In genomic region chr18:24056506-24056905, GRCh38 we compare ENCODE assay signal across 27 cellular contexts. TPM values are rescaled to one million over a fixed set of nuclear protein-coding genes. Genes with fewer than 3 reads are reported as not detected.
A peak's percentile ranks its signal among the peaks of the same experiment; 100 is the strongest.
DNase-seq lines count a peak whose midpoint lies in the region; ATAC-seq, FAIRE-seq and TF ChIP-seq lines count a peak whose summit lies in the region.
"Had no signal": no experiment of that assay in that cellular context is flagged by ENCODE, and none has a peak within 500 bp of the region (broad histone marks: within the 10 kb centered on the region; RNA-seq: fewer than 3 reads in every experiment).

No MANE protein-coding gene starts in this region.

- H4K20me1 ChIP-seq in keratinocyte (ENCODE audit: control insufficient read depth, extremely low read depth, insufficient read depth, low read length) (no peaks in the 10 kb centered on the region), PC-3 (ENCODE audit: low read length) (peaks cover 3% of the 10 kb centered on the region; the same call in 1 of the 2 replicates)

- peak overlapping the region; percentile 87 for H3K4me2 ChIP-seq in keratinocyte (ENCODE audit: control insufficient read depth, extremely low read depth, insufficient read depth, low read depth, low read length)
- H3K4me2 ChIP-seq in PC-3 (ENCODE audit: low read length), result no peak overlapping the region

- no peaks in the 10 kb centered on the region for H3F3A ChIP-seq in PC-3 (ENCODE audit: low read length, unreplicated experiment)

- H3K9me2 ChIP-seq in PC-3 (replicated peaks; ENCODE audit: low read length), result no peaks in the 10 kb centered on the region

- peak overlapping the region; percentile 63 for H3K4me3 ChIP-seq in CD4-positive, CD25-positive, alpha-beta regulatory T cell (ENCODE audit: low read depth, low read length)
- H3K4me3 ChIP-seq in CD4-positive, alpha-beta memory T cell (ENCODE audit: low read length in 2 of 2), result no peak overlapping the region
- H3K4me3 ChIP-seq in keratinocyte (ENCODE audit: control insufficient read depth in 2 of 3, extremely low read depth in 1 of 3, insufficient read depth in 2 of 3, low read depth in 1 of 3, low read length in 3 of 3) (peak overlapping the region in 2 of 3 experiments; percentile 45 to 54), PC-3 (ENCODE audit: low read length) (no peak overlapping the region)
- H3K4me3 ChIP-seq: ascending aorta, BLaER1, cardiac muscle cell, colonic mucosa, HAP-1, left lung, SJCRH30, stomach, thyroid gland had no signal

- peak overlapping the region; percentile 51 to 90 (median 78) for H3K4me3 Mint-ChIP-seq in CD4-positive, CD25-positive, alpha-beta regulatory T cell
- H3K4me3 Mint-ChIP-seq in CD4-positive, alpha-beta memory T cell, result peak overlapping the region in 6 of 8 donors; percentile 2 to 85 (median 61)
- H3K4me3 Mint-ChIP-seq in activated naive CD8-positive, alpha-beta T cell, result peak overlapping the region; percentile 42
- H3K4me3 Mint-ChIP-seq: activated naive CD4-positive, alpha-beta T cell treated with anti-CD3 and anti-CD28 coated beads, Interleukin-2, amount 10 ng/mL, durations not matched to agents 7 days and 5 days; activated T-helper 1 cell treated with anti-CD3 and anti-CD28 coated beads, Interleukin-12 subunit alpha, Interleukin-12 subunit beta, Interleukin-2, Interleukin-4 antibody, amounts not matched to agents 30 ng/mL and 10 ng/mL and 1 ng/mL, durations not matched to agents 14 hours and 24 hours and 36 hours had no signal

- no peak for TF ChIP-seq CTCF in keratinocyte (optimal IDR thresholded peaks at IDR 0.05 in 1 of 3, IDR thresholded peaks at IDR 0.05 in 1 of 3, conservative IDR thresholded peaks at IDR 0.05 in 1 of 3; ENCODE audit: extremely low read depth in 1 of 3, insufficient read depth in 2 of 3, low read length in 3 of 3)
- TF ChIP-seq CTCF in PC-3 (conservative IDR thresholded peaks at IDR 0.05; ENCODE audit: low read depth, low read length), result no peak

- POLR2A ChIA-PET in CD4-positive, alpha-beta memory T cell (lab: Charles Lee; ENCODE audit: partially characterized antibody), result interaction anchor here (1.0 kb wide), 1 partner anchor 9 kb away, joined by 4 read pairs; no protein-coding TSS in a partner anchor
- POLR2A ChIA-PET in PC-3 (lab: Charles Lee; ENCODE audit: unreplicated experiment), result no interaction called here

- no peak for DNase-seq in CD4-positive, CD25-positive, alpha-beta regulatory T cell
- DNase-seq in CD4-positive, alpha-beta memory T cell, result no peak
- DNase-seq in keratinocyte (ENCODE audit: low read depth, low spot score) (no peak), NCI-H345 (lab: John Stamatoyannopoulos, UW) (no peak), PC-3 (no peak)
- DNase-seq: activated CD4-positive, alpha-beta T cell treated with anti-CD3 and anti-CD28 coated beads, Interleukin-2, amount 10 ng/mL, durations not matched to agents 24 days and 14 days; activated naive CD4-positive, alpha-beta T cell treated with anti-CD3 and anti-CD28 coated beads, Interleukin-2, amount 10 ng/mL, durations not matched to agents 7 days and 5 days; colonic mucosa; DMS79; effector memory CD4-positive, alpha-beta T cell; GF-D8; left lung; NCI-H1436; NCI-H748 treated with DMSO at 0.1 percent for 48 hours; right cardiac atrium; stimulated activated CD4-positive, alpha-beta T cell treated with anti-CD3 and anti-CD28 coated beads, Interleukin-2, amount 100 ng/mL, for 24 hours; stomach; SW 1271; thyroid gland had no signal

- H3K4me1 Mint-ChIP-seq in CD4-positive, CD25-positive, alpha-beta regulatory T cell, result peaks cover 63 to 91% (median 80%) of the 10 kb centered on the region in 4 donors
- peaks cover 69 to 95% (median 81%) of the 10 kb centered on the region in 4 donors for H3K4me1 Mint-ChIP-seq in CD4-positive, alpha-beta memory T cell
- peaks cover 71% of the 10 kb centered on the region for H3K4me1 Mint-ChIP-seq in activated naive CD8-positive, alpha-beta T cell (ENCODE audit: low read depth)

- dilution Hi-C loops in keratinocyte (cut with MboI; ENCODE audit: extremely low pct_ligation_motif_present, low sequenced_read_pairs), result no loop called here

- H3K79me2 ChIP-seq in keratinocyte (ENCODE audit: control insufficient read depth, insufficient read depth, low read length) (peaks cover 31% of the 10 kb centered on the region), PC-3 (ENCODE audit: low read length) (peaks cover 27% of the 10 kb centered on the region)

- H3K9me3 ChIP-seq in CD4-positive, CD25-positive, alpha-beta regulatory T cell (ENCODE audit: control insufficient read depth in 2 of 2, low read length in 2 of 2), result no peaks in the 10 kb centered on the region
- H3K9me3 ChIP-seq in CD4-positive, alpha-beta memory T cell (ENCODE audit: control insufficient read depth in 1 of 2, low read length in 2 of 2), result no peaks in the 10 kb centered on the region
- H3K9me3 ChIP-seq in keratinocyte (ENCODE audit: control insufficient read depth, low read depth, low read length), result no peaks in the 10 kb centered on the region
- no peaks in the 10 kb centered on the region for H3K9me3 ChIP-seq in PC-3 (ENCODE audit: low read length)
- H3K9me3 ChIP-seq: ascending aorta, colonic mucosa, HAP-1, left lung, SJCRH30, stomach, thyroid gland had no signal

- peak overlapping the region; percentile 60 for H3K27ac ChIP-seq in CD4-positive, CD25-positive, alpha-beta regulatory T cell (ENCODE audit: insufficient read depth, low read length, poor library complexity, severe bottlenecking)
- no peak overlapping the region for H3K27ac ChIP-seq in CD4-positive, alpha-beta memory T cell (ENCODE audit: low read depth, low read length)
- peak overlapping the region; percentile 60 for H3K27ac ChIP-seq in keratinocyte (ENCODE audit: control insufficient read depth, insufficient read depth, low read length)
- no peak overlapping the region for H3K27ac ChIP-seq in PC-3 (ENCODE audit: low read length)
- H3K27ac ChIP-seq: ascending aorta, BLaER1, colonic mucosa, left lung, SJCRH30, stomach, thyroid gland had no signal

- H3K27me3 ChIP-seq in CD4-positive, CD25-positive, alpha-beta regulatory T cell (ENCODE audit: control insufficient read depth, insufficient read depth, low read length), result no peaks in the 10 kb centered on the region
- no peaks in the 10 kb centered on the region for H3K27me3 ChIP-seq in CD4-positive, alpha-beta memory T cell (ENCODE audit: insufficient read depth, low read length)
- H3K27me3 ChIP-seq in keratinocyte (ENCODE audit: control insufficient read depth, extremely low read depth, insufficient read depth, low read length), result no peaks in the 10 kb centered on the region
- no peaks in the 10 kb centered on the region for H3K27me3 ChIP-seq in PC-3 (ENCODE audit: low read length)
- H3K27me3 ChIP-seq: ascending aorta, BLaER1, cardiac muscle cell, colonic mucosa, left lung, SJCRH30, stomach, thyroid gland had no signal

- no peak for ATAC-seq in CD4-positive, CD25-positive, alpha-beta regulatory T cell (ENCODE audit: low read depth in 2 of 2)
- no peak for ATAC-seq in GM19023 (IDR thresholded peaks at IDR 0.05; ENCODE audit: unreplicated experiment)
- ATAC-seq in PC-3, result no peak
- ATAC-seq: left lung, right cardiac atrium had no signal

- H3K4me1 ChIP-seq in CD4-positive, CD25-positive, alpha-beta regulatory T cell (ENCODE audit: control insufficient read depth, insufficient read depth, low read length, poor library complexity, severe bottlenecking), result peaks cover 62% of the 10 kb centered on the region
- H3K4me1 ChIP-seq in CD4-positive, alpha-beta memory T cell (ENCODE audit: insufficient read depth, low read length), result peaks cover 81% of the 10 kb centered on the region
- H3K4me1 ChIP-seq in keratinocyte (ENCODE audit: control insufficient read depth, extremely low read depth, insufficient read depth, low read length), result peaks cover 45% of the 10 kb centered on the region
- peaks cover 14% of the 10 kb centered on the region for H3K4me1 ChIP-seq in PC-3 (ENCODE audit: insufficient read depth, low read length)
- H3K4me1 ChIP-seq: colonic mucosa, thyroid gland had no signal

- BruUV-seq in PC-3 (replicated peaks; lab: Mats Ljungman, UMichigan), result no TSS peak

- intact Hi-C loops in CD4-positive, alpha-beta memory T cell (cut with micrococcal nuclease), result loop anchor here (2.0 kb wide), 1 partner anchor 38 kb away; no protein-coding TSS in a partner anchor
- intact Hi-C loops in PC-3 (cut with micrococcal nuclease), result no loop called here

- CTCF ChIA-PET in CD4-positive, alpha-beta memory T cell (lab: Charles Lee; ENCODE audit: partially characterized antibody), result interaction anchor here (1.7 kb wide), 1 partner anchor 64 kb away, joined by 6 read pairs; no protein-coding TSS in a partner anchor
- CTCF ChIA-PET in PC-3 (lab: Charles Lee), result no interaction called here

- peak overlapping the region; percentile 20 to 68 (median 29) for H3K27ac Mint-ChIP-seq in CD4-positive, CD25-positive, alpha-beta regulatory T cell
- H3K27ac Mint-ChIP-seq in CD4-positive, alpha-beta memory T cell, result peak overlapping the region in 6 of 7 donors; percentile 28 to 87 (median 68)
- H3K27ac Mint-ChIP-seq in activated naive CD8-positive, alpha-beta T cell, result peak overlapping the region; percentile 93

- H3K9me1 ChIP-seq in keratinocyte (ENCODE audit: control insufficient read depth, extremely low read depth, insufficient read depth, low read length), result no peaks in the 10 kb centered on the region

- H3K36me3 Mint-ChIP-seq in CD4-positive, CD25-positive, alpha-beta regulatory T cell, result peaks cover 8% of the 10 kb centered on the region
- peaks cover 22 to 38% of the 10 kb centered on the region in 2 donors for H3K36me3 Mint-ChIP-seq in CD4-positive, alpha-beta memory T cell
- H3K36me3 Mint-ChIP-seq in activated naive CD8-positive, alpha-beta T cell, result peaks cover 6% of the 10 kb centered on the region

- FAIRE-seq in keratinocyte (lab: Jason Lieb, UNC), result no peak

- H3K27me3 Mint-ChIP-seq in CD4-positive, CD25-positive, alpha-beta regulatory T cell, result no peaks in the 10 kb centered on the region
- no peaks in the 10 kb centered on the region for H3K27me3 Mint-ChIP-seq in CD4-positive, alpha-beta memory T cell
- H3K27me3 Mint-ChIP-seq in activated naive CD8-positive, alpha-beta T cell, result no peaks in the 10 kb centered on the region
- H3K27me3 Mint-ChIP-seq: activated CD4-positive, alpha-beta T cell treated with anti-CD3 and anti-CD28 coated beads, Interleukin-2, amount 10 ng/mL, durations not matched to agents 24 days and 14 days; activated naive CD4-positive, alpha-beta T cell treated with anti-CD3 and anti-CD28 coated beads, Interleukin-2, amount 10 ng/mL, durations not matched to agents 7 days and 5 days had no signal

- H2AFZ ChIP-seq in keratinocyte (ENCODE audit: control insufficient read depth, low read length) (no peak overlapping the region), PC-3 (ENCODE audit: low read length) (no peak overlapping the region)

- H3K9ac ChIP-seq in keratinocyte (ENCODE audit: control insufficient read depth, extremely low read depth, insufficient read depth, low read length) (peak overlapping the region; percentile 51), PC-3 (ENCODE audit: low read length) (no peak overlapping the region)
- H3K9ac ChIP-seq: BLaER1 had no signal

- H3K9me3 Mint-ChIP-seq in CD4-positive, CD25-positive, alpha-beta regulatory T cell, result no peaks in the 10 kb centered on the region
- no peaks in the 10 kb centered on the region for H3K9me3 Mint-ChIP-seq in CD4-positive, alpha-beta memory T cell
- H3K9me3 Mint-ChIP-seq in activated naive CD8-positive, alpha-beta T cell (ENCODE audit: low read depth), result peaks cover 3% of the 10 kb centered on the region
- H3K9me3 Mint-ChIP-seq: activated naive CD4-positive, alpha-beta T cell treated with anti-CD3 and anti-CD28 coated beads, Interleukin-2, amount 10 ng/mL, durations not matched to agents 7 days and 5 days; activated T-helper 1 cell treated with anti-CD3 and anti-CD28 coated beads, Interleukin-12 subunit alpha, Interleukin-12 subunit beta, Interleukin-2, Interleukin-4 antibody, amounts not matched to agents 30 ng/mL and 10 ng/mL and 1 ng/mL, durations not matched to agents 14 hours and 24 hours and 36 hours had no signal

- H3K36me3 ChIP-seq in CD4-positive, CD25-positive, alpha-beta regulatory T cell (ENCODE audit: control insufficient read depth, insufficient read depth, low read length), result peaks cover 5% of the 10 kb centered on the region
- no peaks in the 10 kb centered on the region for H3K36me3 ChIP-seq in CD4-positive, alpha-beta memory T cell (ENCODE audit: insufficient read depth, low read length)
- H3K36me3 ChIP-seq in keratinocyte (ENCODE audit: control insufficient read depth in 2 of 2, extremely low read depth in 1 of 2, insufficient read depth in 2 of 2, low read length in 2 of 2) (no peaks in the 10 kb centered on the region), PC-3 (ENCODE audit: low read depth, low read length) (no peaks in the 10 kb centered on the region)
- H3K36me3 ChIP-seq: ascending aorta, cardiac muscle cell, colonic mucosa, HAP-1, left lung, SJCRH30, stomach, thyroid gland had no signal

RNA-seq across cellular contexts. Expression of gene TTC39C, which starts 42.0 kb away (rescaled TPM):
- 274 TPM for total RNA-seq in CD4-positive, CD25-positive, alpha-beta regulatory T cell
- 100 to 1,000 TPM; 109 to 206 (median 167) TPM for polyA plus RNA-seq in CD4-positive, CD25-positive, alpha-beta regulatory T cell
- total RNA-seq in CD4-positive, alpha-beta memory T cell, result 100 to 1,000 TPM; 168 to 180 TPM
- 100 to 1,000 TPM; 134 to 165 TPM for polyA plus RNA-seq in CD4-positive, alpha-beta memory T cell
- 13.3 to 26.8 TPM (median 25.0 TPM) in 3 replicates for polyA plus RNA-seq in keratinocyte
- polyA plus RNA-seq in keratinocyte (2011; ENCODE audit: low read depth), result 29.0 TPM
- polyA plus RNA-seq in keratinocyte (2011; cell fraction: cytosol; rRNA removed), result 15.7 and 22.9 TPM in 2 replicates
- 14.3 and 15.3 TPM in 2 replicates for polyA plus RNA-seq in keratinocyte (2011; cell fraction: nucleus; rRNA removed)
- polyA plus RNA-seq in keratinocyte (2012; ENCODE audit: low replicate concordance), result 18.0 and 20.9 TPM in 2 replicates
- polyA minus RNA-seq in keratinocyte, result 14.6 to 36.1 TPM (median 21.8 TPM) in 3 replicates
- 28.2 TPM for polyA minus RNA-seq in keratinocyte (2011; cell fraction: cytosol; rRNA and poly(A)+ RNA removed)
- polyA minus RNA-seq in keratinocyte (2011; cell fraction: nucleus; rRNA and poly(A)+ RNA removed), result 17.8 and 35.6 TPM in 2 replicates
- 24.7 and 26.3 TPM in 2 replicates for total RNA-seq in PC-3 (2014; rRNA removed)

Comparison
In these comparisons a context has a peak if more than half of its experiments do, and no peak if none do; other contexts are left out.
1. H3K27ac ChIP-seq: peak in CD4-positive, CD25-positive, alpha-beta regulatory T cell (single experiment) and keratinocyte (single experiment); none in CD4-positive, alpha-beta memory T cell (single experiment) and PC-3 (single experiment).
2. H3K4me3 ChIP-seq: peak in CD4-positive, CD25-positive, alpha-beta regulatory T cell (single experiment) and keratinocyte (2 of 3); none in CD4-positive, alpha-beta memory T cell (0 of 2) and PC-3 (single experiment).
3. H3K27ac Mint-ChIP-seq: peak in every context shown above with its lines; median percentile 93 in activated naive CD8-positive, alpha-beta T cell; 68 in CD4-positive, alpha-beta memory T cell; 29 in CD4-positive, CD25-positive, alpha-beta regulatory T cell.
4. Peak in every context shown above with its lines, with median percentiles within 50 percentile points of each other: H3K4me3 Mint-ChIP-seq.